ENCODE assay signal across 26 cellular contexts in the genomic region with DNA sequence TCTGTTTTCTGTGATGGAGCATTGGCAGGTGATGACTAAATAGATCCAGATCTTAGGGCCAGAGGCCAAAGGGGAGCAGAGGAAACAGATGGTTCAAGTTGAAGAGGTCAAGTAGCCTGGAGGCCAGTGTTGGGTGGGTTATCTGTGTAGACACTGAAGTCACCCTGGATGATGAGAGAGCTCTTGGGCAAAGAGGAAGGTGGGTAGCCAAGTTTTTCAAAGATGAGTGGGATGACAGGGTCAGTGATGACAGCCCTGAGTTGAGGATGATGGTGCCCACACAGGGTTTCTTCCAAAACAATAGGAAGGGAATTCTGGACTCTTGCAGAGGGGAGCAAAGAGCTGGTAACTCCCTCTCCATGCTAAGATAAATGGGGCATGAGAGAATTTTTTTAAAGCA.
"Had no signal": no experiment of that assay in that cellular context is flagged by ENCODE, and none has a peak within 500 bp of the region (broad histone marks: within the 10 kb centered on the region; RNA-seq: fewer than 3 reads in every experiment).

No MANE protein-coding gene starts in this region.

- H3K4me3 Mint-ChIP-seq: activated CD4-positive, alpha-beta T cell treated with anti-CD3 and anti-CD28 coated beads for 36 hours; activated CD8-positive, alpha-beta T cell treated with anti-CD3 and anti-CD28 coated beads, Interleukin-2, amount 10 ng/mL, durations not matched to agents 7 days and 5 days; activated naive CD8-positive, alpha-beta T cell treated with anti-CD3 and anti-CD28 coated beads, Interleukin-2, amount 10 ng/mL, durations not matched to agents 7 days and 5 days; T-helper 1 cell treated with Interleukin-12 subunit alpha and Interleukin-12 subunit beta and Interleukin-4 antibody, amounts not matched to agents 30 μg/mL and 1 μg/mL, for 36 hours had no signal

- H3K27ac Mint-ChIP-seq: activated CD8-positive, alpha-beta T cell treated with anti-CD3 and anti-CD28 coated beads, Interleukin-2, amount 10 ng/mL, durations not matched to agents 7 days and 5 days; activated naive CD8-positive, alpha-beta T cell treated with anti-CD3 and anti-CD28 coated beads, Interleukin-2, amount 10 ng/mL, durations not matched to agents 7 days and 5 days; T-helper 1 cell treated with Interleukin-12 subunit alpha and Interleukin-12 subunit beta and Interleukin-4 antibody, amounts not matched to agents 30 μg/mL and 1 μg/mL, for 36 hours had no signal

- H3K27me3 Mint-ChIP-seq: activated CD4-positive, alpha-beta T cell treated with anti-CD3 and anti-CD28 coated beads for 36 hours; activated naive CD8-positive, alpha-beta T cell treated with anti-CD3 and anti-CD28 coated beads, Interleukin-2, amount 10 ng/mL, durations not matched to agents 7 days and 5 days had no signal

- H3K4me1 Mint-ChIP-seq: activated CD4-positive, alpha-beta T cell treated with anti-CD3 and anti-CD28 coated beads for 36 hours had no signal

- H3K27ac ChIP-seq: adrenal gland, WERI-Rb-1 had no signal

- H3K9me3 ChIP-seq: adrenal gland, MG63 had no signal

- H3K36me3 ChIP-seq: adrenal gland, MG63, WERI-Rb-1 had no signal

- DNase-seq: activated CD4-positive, alpha-beta T cell treated with anti-CD3 and anti-CD28 coated beads for 36 hours; activated CD4-positive, alpha-beta T cell treated with anti-CD3 and anti-CD28 coated beads, Interleukin-2, amount 50 U/mL, for 4 hours; activated CD8-positive, alpha-beta memory T cell treated with anti-CD3 and anti-CD28 coated beads, Interleukin-2, amount 50 U/mL, for 48 hours; activated CD8-positive, alpha-beta T cell treated with anti-CD3 and anti-CD28 coated beads, Interleukin-2, amount 10 ng/mL, durations not matched to agents 7 days and 5 days; activated effector memory CD4-positive, alpha-beta T cell treated with Interleukin-2 at 50 U/mL for 16 hours; activated naive CD4-positive, alpha-beta T cell treated with Interleukin-2 at 50 U/mL for 16 hours; activated naive CD8-positive, alpha-beta T cell treated with anti-CD3 and anti-CD28 coated beads, Interleukin-2, amount 10 ng/mL, durations not matched to agents 7 days and 5 days; activated T-cell treated with anti-CD3 and anti-CD28 coated beads, Interleukin-2, amount 50 U/mL, for 1 hour; adrenal gland; anterior cingulate cortex; cerebellar nuclear complex; MG63; MV-4-11; NCI-H1092 treated with DMSO at 0.1 percent for 48 hours; NCI-H1417 treated with DMSO at 0.1 percent for 48 hours; NCI-H1694; NCI-H2029; NCI-H2107; NCI-H2171 treated with DMSO at 0.1 percent for 48 hours; NCI-H345; NCI-H510A; NCI-H526 treated with DMSO at 0.1 percent for 48 hours; RPMI8226; SHP77 treated with DMSO at 0.1 percent for 48 hours; WERI-Rb-1 had no signal

- ATAC-seq: activated CD4-positive, alpha-beta T cell treated with anti-CD3 and anti-CD28 coated beads for 36 hours; activated CD8-positive, alpha-beta T cell treated with anti-CD3 and anti-CD28 coated beads, Interleukin-2, amount 10 ng/mL, durations not matched to agents 7 days and 5 days had no signal

- H3K4me3 ChIP-seq: adrenal gland, MG63 had no signal

- H3K9me3 Mint-ChIP-seq: activated naive CD8-positive, alpha-beta T cell treated with anti-CD3 and anti-CD28 coated beads, Interleukin-2, amount 10 ng/mL, durations not matched to agents 7 days and 5 days; T-helper 1 cell treated with Interleukin-12 subunit alpha and Interleukin-12 subunit beta and Interleukin-4 antibody, amounts not matched to agents 30 μg/mL and 1 μg/mL, for 36 hours had no signal
